ENCODE assay signal across 1 cellular context in genomic region chr2:15810451-15811150, GRCh38.
TF ChIP-seq lines count a peak whose summit lies in the region.

No MANE protein-coding gene starts in this region.

TF ChIP-seq in H1, 55 proteins besides CTCF, POLR2A, EP300 and RAD21:
- TF ChIP-seq SUZ12 (IDR thresholded peaks at IDR 0.05; ENCODE audit: low read length) (no peak), PHF8 (conservative IDR thresholded peaks at IDR 0.05; ENCODE audit: low read depth, low read length) (no peak), GTF2F1 (IDR thresholded peaks at IDR 0.05; ENCODE audit: borderline replicate concordance, low read depth, low read length) (no peak), BACH1 (IDR thresholded peaks at IDR 0.05; ENCODE audit: low read length) (no peak), SRF (IDR thresholded peaks at IDR 0.05; ENCODE audit: low read depth, low read length) (no peak)
